8 cellular contexts compared by ENCODE assay signal in genomic region chr19:45178262-45179062, GRCh38. TPM values are rescaled to one million over a fixed set of nuclear protein-coding genes. Genes with fewer than 3 reads are reported as not detected.
DNase-seq lines count a peak whose midpoint lies in the region; ATAC-seq, FAIRE-seq and TF ChIP-seq lines count a peak whose summit lies in the region.

Gene BLOC1S3, plus strand, starts transcription at chr19:45178784. Its CDS starts 513 bp downstream, at chr19:45179297.

- H3K9me3 ChIP-seq in adrenal gland (replicated peaks in 1 of 3) = no peaks in the 10 kb centered on the region
- no peaks in the 10 kb centered on the region for H3K9me3 ChIP-seq in heart left ventricle
- H3K9me3 ChIP-seq in upper lobe of left lung = no peaks in the 10 kb centered on the region

- peak within 1 kb of the TSS; percentile 81 to 91 (median 87) for H3K4me3 Mint-ChIP-seq in T-cell

- TF ChIP-seq POLR2A in GM12891 (IDR thresholded peaks at IDR 0.05; ENCODE audit: low read depth, low read length) (peak; percentile 87), adrenal gland (IDR thresholded peaks at IDR 0.05) (peak; percentile 83 to 95), heart left ventricle (IDR thresholded peaks at IDR 0.05) (peak; percentile 45 to 92), upper lobe of left lung (IDR thresholded peaks at IDR 0.05) (peak in 3 of 4 donors; percentile 61 to 88 (median 68))

- no peaks in the 10 kb centered on the region for H3K36me3 ChIP-seq in adrenal gland (replicated peaks in 1 of 2)
- H3K36me3 ChIP-seq in heart left ventricle = peaks cover 0 to 20% (median 0%) of the 10 kb centered on the region in 9 donors
- peaks cover 0 to 4% (median 2%) of the 10 kb centered on the region in 4 donors for H3K36me3 ChIP-seq in upper lobe of left lung

- TF ChIP-seq CTCF in adrenal gland (IDR thresholded peaks at IDR 0.05) (peak in 3 of 6 experiments; percentile 16 to 42 (median 24)), heart left ventricle (IDR thresholded peaks at IDR 0.05) (peak; percentile 24 to 74 (median 53)), upper lobe of left lung (IDR thresholded peaks at IDR 0.05) (peak in 5 of 6 experiments; percentile 15 to 70 (median 56))

- CTCF ChIA-PET in T-cell (lab: Charles Lee) = interaction anchor here in 1 of 2 donors (0.6 to 1.5 kb wide), 7 partner anchors 86 to 1397 kb away, joined by 3 to 11 read pairs (median 4); partner anchors contain the start of genes CLASRP, MYPOP, PPP1R37 and TOMM40

- no peaks in the 10 kb centered on the region for H3K27me3 ChIP-seq in adrenal gland
- no peaks in the 10 kb centered on the region for H3K27me3 ChIP-seq in heart left ventricle
- H3K27me3 ChIP-seq in upper lobe of left lung = no peaks in the 10 kb centered on the region

- H3K4me1 ChIP-seq in adrenal gland (replicated peaks in 1 of 2) = peaks cover 19 to 32% of the 10 kb centered on the region in 2 donors
- peaks cover 0 to 41% (median 26%) of the 10 kb centered on the region in 12 donors for H3K4me1 ChIP-seq in heart left ventricle
- H3K4me1 ChIP-seq in upper lobe of left lung = peaks cover 28 to 40% (median 31%) of the 10 kb centered on the region in 4 donors

- no peaks in the 10 kb centered on the region for H3K27me3 Mint-ChIP-seq in T-cell

- peak; percentile 98 for DNase-seq in GM12891 (ENCODE audit: insufficient read length, low spot score)
- DNase-seq in NCI-H1436 treated with DMSO at 0.1 percent for 48 hours (lab: John Stamatoyannopoulos, UW) = peak; percentile 100
- peak; percentile 99 to 100 (median 100) for DNase-seq in T-cell
- peak; percentile 100 for DNase-seq in adrenal gland
- DNase-seq in heart left ventricle = peak; percentile 100
- peak; percentile 100 for DNase-seq in pons (ENCODE audit: low spot score)
- peak; percentile 98 to 100 for DNase-seq in upper lobe of left lung

- H3K9me3 Mint-ChIP-seq in T-cell = no peaks in the 10 kb centered on the region

- H3K27ac ChIP-seq in adrenal gland (peak within 1 kb of the TSS; percentile 80 to 95 (median 86)), heart left ventricle (peak within 1 kb of the TSS; percentile 14 to 97 (median 88)), upper lobe of left lung (peak within 1 kb of the TSS; percentile 94 to 95 (median 94))

- peaks cover 13% of the 10 kb centered on the region for H3K36me3 Mint-ChIP-seq in T-cell

- H3K4me3 ChIP-seq in adrenal gland = peak within 1 kb of the TSS; percentile 20 to 70 (median 60)
- peak within 1 kb of the TSS; percentile 54 to 95 (median 84) for H3K4me3 ChIP-seq in heart left ventricle
- peak within 1 kb of the TSS; percentile 73 to 91 (median 82) for H3K4me3 ChIP-seq in upper lobe of left lung

- peak within 1 kb of the TSS; percentile 91 to 98 for H3K27ac Mint-ChIP-seq in T-cell

- TF ChIP-seq EP300 in upper lobe of left lung (IDR thresholded peaks at IDR 0.05) = peak in 1 of 4 donors; percentile 4

- POLR2A ChIA-PET in T-cell (lab: Charles Lee) = interaction anchor here (0.5 to 1.0 kb wide), 4 partner anchors 18 to 178 kb away, joined by 3 read pairs; partner anchors contain the start of gene NKPD1 (in 1 of the 2)

- peaks cover 48 to 53% (median 51%) of the 10 kb centered on the region in 3 donors for H3K4me1 Mint-ChIP-seq in T-cell

- peak; percentile 86 for ATAC-seq in HG02840 (IDR thresholded peaks at IDR 0.05; ENCODE audit: low FRiP score, unreplicated experiment)
- ATAC-seq in T-cell (replicated peaks in 1 of 4) = peak; percentile 84 to 91 (median 86)
- ATAC-seq in heart left ventricle = peak; percentile 97 to 99 (median 98)
- ATAC-seq in upper lobe of left lung (ENCODE audit: low FRiP score in 2 of 2) = peak; percentile 97 to 99

- FAIRE-seq in GM12891 (lab: Jason Lieb, UNC) = peak; percentile 97

- intact Hi-C loops in adrenal gland (cut with DNase I) = no loop called here
- intact Hi-C loops in heart left ventricle (cut with DNase I) = loop anchor here in 5 of 10 donors (2.0 to 10.0 kb wide), 5 partner anchors 51 to 101 kb away; partner anchors contain the start of genes PPP1R37 (in 4 of the 5), GEMIN7 (in 1 of the 5) and ZNF296 (in 1 of the 5)

- WGBS in adrenal gland, 4 donors = 0 to 2% (median 0%) methylated on average over 9 to 50 of the region's 50 CpGs
- 0 to 1% (median 0%) methylated on average over 35 to 50 of the region's 50 CpGs for WGBS in heart left ventricle, 4 donors
- WGBS in upper lobe of left lung, 2 donors = 0% methylated on average over 33 to 44 of the region's 50 CpGs

TF ChIP-seq in GM12891, 5 proteins besides CTCF, POLR2A, EP300 and RAD21:
- TF ChIP-seq POU2F2 (IDR thresholded peaks at IDR 0.05; ENCODE audit: low read depth, low read length) (no peak), POLR2AphosphoS5 (IDR thresholded peaks at IDR 0.05; ENCODE audit: low read depth, low read length) (peak; percentile 80), PAX5 (IDR thresholded peaks at IDR 0.05; ENCODE audit: insufficient read depth, low read length, severe bottlenecking) (no peak), TAF1 (IDR thresholded peaks at IDR 0.05; ENCODE audit: low read depth, low read length) (peak; percentile 67; the same call in 1 of the 2 replicates), SPI1 (IDR thresholded peaks at IDR 0.05; ENCODE audit: low read depth, low read length) (peak; percentile 4; the same call in 1 of the 2 replicates)

RNA-seq across cellular contexts. Expression of gene BLOC1S3, which starts in this region (rescaled TPM):
- 5.4 TPM for polyA plus RNA-seq in GM12891 (2012; ENCODE audit: low read depth, missing spikeins)
- total RNA-seq in T-cell (10 to 100 TPM; 14.9 to 36.2 (median 32.8) TPM), adrenal gland (10 to 100 TPM; 13.6 to 25.5 (median 19.0) TPM), heart left ventricle (1 to 10 TPM; 2.9 to 8.1 (median 4.8) TPM), upper lobe of left lung (10 to 100 TPM in 5 of 6 donors, 1 to 10 TPM in 1; 4.7 to 34.6 (median 18.6) TPM)
- polyA plus RNA-seq in adrenal gland (10 to 100 TPM in 1 of 3 donors, 1 to 10 TPM in 2; 3.9 to 11.9 (median 4.1) TPM), heart left ventricle (1 to 10 TPM; 2.0 to 8.0 TPM)

Comparison
In these comparisons a context has a peak if more than half of its experiments do, and no peak if none do; other contexts are left out.
1. Peak in every context shown above with its lines: DNase-seq, ATAC-seq, H3K4me3 ChIP-seq and H3K27ac ChIP-seq.